In the genomic region with DNA sequence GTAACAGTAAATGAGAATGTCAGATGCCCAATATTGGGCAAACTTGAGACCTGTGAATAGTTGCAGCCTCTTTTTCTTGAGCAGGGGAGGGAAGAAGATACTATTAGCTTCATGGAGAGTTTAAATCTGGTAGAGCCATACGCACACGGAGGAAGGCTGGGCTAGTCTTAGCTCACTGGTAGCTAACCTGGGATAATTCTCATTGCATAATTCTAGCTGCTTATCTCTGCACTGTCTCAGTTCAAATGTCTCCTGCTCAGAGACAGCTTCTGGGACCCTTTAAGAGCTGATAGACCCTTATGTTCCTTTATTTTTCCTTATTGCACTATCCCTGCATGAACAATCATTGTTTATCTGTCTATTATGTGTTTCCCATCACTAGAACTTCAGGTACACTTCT, we compare ENCODE assay signal across 26 cellular contexts. TPM values are rescaled to one million over a fixed set of nuclear protein-coding genes. Genes with fewer than 3 reads are reported as not detected.
"Had no signal": no experiment of that assay in that cellular context is flagged by ENCODE, and none has a peak within 500 bp of the region (broad histone marks: within the 10 kb centered on the region; RNA-seq: fewer than 3 reads in every experiment).

No MANE protein-coding gene starts in this region.

- DNase-seq: activated CD4-positive, alpha-beta memory T cell treated with anti-CD3 and anti-CD28 coated beads, Interleukin-2, amount 10 ng/mL, durations not matched to agents 7 days and 5 days; activated CD4-positive, alpha-beta T cell treated with anti-CD3 and anti-CD28 coated beads for 48 hours; activated gamma-delta T cell treated with Interleukin-2 at 50 U/mL for 16 hours; activated naive CD4-positive, alpha-beta T cell treated with anti-CD3 and anti-CD28 coated beads, Interleukin-2, amount 50 U/mL, for 16 hours; activated T-cell treated with anti-CD3 and anti-CD28 coated beads for 4 hours; activated T-cell treated with anti-CD3 and anti-CD28 coated beads, Interleukin-2, amount 50 U/mL, for 48 hours; aorta; central memory CD4-positive, alpha-beta T cell; IMR-90; KG1; NCI-H1105; NCI-H1436; NCI-H1694 treated with DMSO at 0.1 percent for 48 hours; NCI-H2029 treated with DMSO at 0.1 percent for 48 hours; NCI-H345; NCI-H510A; NCI-H526 treated with DMSO at 0.1 percent for 48 hours; PC-9; SHP77 treated with DMSO at 0.1 percent for 48 hours had no signal

RNA-seq across cellular contexts. Expression of gene C1orf87, which starts 8.4 kb away (rescaled TPM):
- total RNA-seq: activated CD4-positive, alpha-beta memory T cell treated with anti-CD3 and anti-CD28 coated beads, Interleukin-2, amount 10 ng/mL, durations not matched to agents 7 days and 5 days; activated CD8-positive, alpha-beta memory T cell treated with anti-CD3 and anti-CD28 coated beads for 36 hours; activated T-helper 2 cell treated with anti-CD3 and anti-CD28 coated beads, Interferon-gamma antibody, Interleukin-2, Interleukin-4, amounts not matched to agents 10 μg/mL and 5 μg/mL and 100 μg/mL, durations not matched to agents 14 hours and 24 hours and 36 hours; breast epithelium; chondrocyte; IMR-90; LHCN-M2; M059J; PC-9; SK-MEL-5 had no signal
